In genomic region chr14:74601982-74602381, GRCh38 we compare ENCODE assay signal across 1 cellular context.
TF ChIP-seq lines count a peak whose summit lies in the region.

No MANE protein-coding gene starts in this region.

TF ChIP-seq in IMR-90, 13 proteins besides CTCF, POLR2A, EP300 and RAD21 (continued from another document):
- TF ChIP-seq, protein P1, sequence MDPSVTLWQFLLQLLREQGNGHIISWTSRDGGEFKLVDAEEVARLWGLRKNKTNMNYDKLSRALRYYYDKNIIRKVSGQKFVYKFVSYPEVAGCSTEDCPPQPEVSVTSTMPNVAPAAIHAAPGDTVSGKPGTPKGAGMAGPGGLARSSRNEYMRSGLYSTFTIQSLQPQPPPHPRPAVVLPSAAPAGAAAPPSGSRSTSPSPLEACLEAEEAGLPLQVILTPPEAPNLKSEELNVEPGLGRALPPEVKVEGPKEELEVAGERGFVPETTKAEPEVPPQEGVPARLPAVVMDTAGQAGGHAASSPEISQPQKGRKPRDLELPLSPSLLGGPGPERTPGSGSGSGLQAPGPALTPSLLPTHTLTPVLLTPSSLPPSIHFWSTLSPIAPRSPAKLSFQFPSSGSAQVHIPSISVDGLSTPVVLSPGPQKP (IDR thresholded peaks at IDR 0.05; ENCODE audit: borderline replicate concordance, low read depth, low read length) = no peak
- TF ChIP-seq SMC3 (IDR thresholded peaks at IDR 0.05; ENCODE audit: low read depth, low read length) (no peak), BHLHE40 (IDR thresholded peaks at IDR 0.05; ENCODE audit: low read depth, low read length) (no peak), USF2 (IDR thresholded peaks at IDR 0.05; ENCODE audit: low read depth, low read length) (no peak), CHD1 (IDR thresholded peaks at IDR 0.05; ENCODE audit: low read depth, low read length) (no peak)
TF ChIP-seq in IMR-90: peak in this region for 0.
